In genomic region chr5:10635257-10635860, GRCh38 we compare ENCODE assay signal across 8 cellular contexts.
DNase-seq lines count a peak whose midpoint lies in the region; ATAC-seq lines count a peak whose summit lies in the region.

No MANE protein-coding gene starts in this region.

- no peaks in the 10 kb centered on the region for H3K9me3 ChIP-seq in HAP-1

- peak; percentile 60 for DNase-seq in RPMI7951 (ENCODE audit: low read depth)
- peak; percentile 59 for DNase-seq in activated naive CD8-positive, alpha-beta T cell treated with anti-CD3 and anti-CD28 coated beads, Interleukin-2, amount 10 ng/mL, durations not matched to agents 7 days and 5 days
- DNase-seq in stimulated activated CD4-positive, alpha-beta T cell treated with anti-CD3 and anti-CD28 coated beads, Interleukin-12 subunit alpha, Interleukin-12 subunit beta, amount 100 ng/mL, for 24 hours (ENCODE audit: low read depth in 2 of 2) = peak; percentile 51 to 76
- DNase-seq in NCI-H510A treated with DMSO at 0.1 percent for 48 hours (lab: John Stamatoyannopoulos, UW) = no peak
- DNase-seq in COLO829 (ENCODE audit: low spot score) = no peak
- no peak for DNase-seq in HAP-1 (ENCODE audit: low spot score in 2 of 2)

- no peaks in the 10 kb centered on the region for H3K27me3 ChIP-seq in HAP-1 (ENCODE audit: low read depth)

- H3K4me1 ChIP-seq in HAP-1 = no peaks in the 10 kb centered on the region

- peaks cover 56% of the 10 kb centered on the region for H3K4me1 Mint-ChIP-seq in activated naive CD8-positive, alpha-beta T cell treated with anti-CD3 and anti-CD28 coated beads, Interleukin-2, amount 10 ng/mL, durations not matched to agents 7 days and 5 days

- H3K9me3 Mint-ChIP-seq in activated naive CD8-positive, alpha-beta T cell treated with anti-CD3 and anti-CD28 coated beads, Interleukin-2, amount 10 ng/mL, durations not matched to agents 7 days and 5 days = peaks cover 11% of the 10 kb centered on the region

- ATAC-seq in GM18868 (IDR thresholded peaks at IDR 0.05; ENCODE audit: unreplicated experiment) (peak; percentile 71), HG02938 (IDR thresholded peaks at IDR 0.05; ENCODE audit: unreplicated experiment) (peak; percentile 76)
- peak; percentile 91 for ATAC-seq in activated naive CD8-positive, alpha-beta T cell treated with anti-CD3 and anti-CD28 coated beads, Interleukin-2, amount 10 ng/mL, durations not matched to agents 7 days and 5 days (ENCODE audit: low read depth)

- no peaks in the 10 kb centered on the region for H3K36me3 ChIP-seq in HAP-1 (replicated peaks)

- H3K27ac Mint-ChIP-seq in activated naive CD8-positive, alpha-beta T cell treated with anti-CD3 and anti-CD28 coated beads, Interleukin-2, amount 10 ng/mL, durations not matched to agents 7 days and 5 days = peak overlapping the region; percentile 99

- peaks cover 14% of the 10 kb centered on the region for H3K36me3 Mint-ChIP-seq in activated naive CD8-positive, alpha-beta T cell treated with anti-CD3 and anti-CD28 coated beads, Interleukin-2, amount 10 ng/mL, durations not matched to agents 7 days and 5 days

- H3K4me3 Mint-ChIP-seq in activated naive CD8-positive, alpha-beta T cell treated with anti-CD3 and anti-CD28 coated beads, Interleukin-2, amount 10 ng/mL, durations not matched to agents 7 days and 5 days = peak overlapping the region; percentile 68

- H3K4me3 ChIP-seq in HAP-1 = no peak overlapping the region

- in situ Hi-C loops in HAP-1 (cut with MboI; ENCODE audit: low sequenced_read_pairs) = no loop called here

- H3K27me3 Mint-ChIP-seq in activated naive CD8-positive, alpha-beta T cell treated with anti-CD3 and anti-CD28 coated beads, Interleukin-2, amount 10 ng/mL, durations not matched to agents 7 days and 5 days = no peaks in the 10 kb centered on the region

- POLR2A ChIA-PET in activated naive CD8-positive, alpha-beta T cell treated with anti-CD3 and anti-CD28 coated beads, Interleukin-2, amount 10 ng/mL, durations not matched to agents 7 days and 5 days (lab: Charles Lee) = interaction anchor here (0.8 to 1.7 kb wide), 6 partner anchors 8 to 387 kb away, joined by 3 to 5 read pairs (median 4); partner anchors contain the start of genes ATPSCKMT, CCT5, DAP and MARCHF6

Comparison
In these comparisons a context has a peak if more than half of its experiments do, and no peak if none do; other contexts are left out.
1. DNase-seq: peak in RPMI7951 (single experiment), activated naive CD8-positive, alpha-beta T cell treated with anti-CD3 and anti-CD28 coated beads, Interleukin-2, amount 10 ng/mL, durations not matched to agents 7 days and 5 days (single experiment) and stimulated activated CD4-positive, alpha-beta T cell treated with anti-CD3 and anti-CD28 coated beads, Interleukin-12 subunit alpha, Interleukin-12 subunit beta, amount 100 ng/mL, for 24 hours (2 of 2); none in NCI-H510A treated with DMSO at 0.1 percent for 48 hours (single experiment), COLO829 (single experiment) and HAP-1 (0 of 2).
2. Peak in every context shown above with its lines, with median percentiles within 50 percentile points of each other: ATAC-seq.